ENCODE assay signal across 8 cellular contexts in genomic region chr3:127673191-127674098, GRCh38. TPM values are rescaled to one million over a fixed set of nuclear protein-coding genes. Genes with fewer than 3 reads are reported as not detected.
DNase-seq lines count a peak whose midpoint lies in the region; ATAC-seq and TF ChIP-seq lines count a peak whose summit lies in the region.

No MANE protein-coding gene starts in this region.

- H3K36me3 Mint-ChIP-seq in natural killer cell: no peaks in the 10 kb centered on the region

- peak overlapping the region; percentile 90 to 95 (median 94) for H3K27ac ChIP-seq in esophagus muscularis mucosa (replicated peaks in 1 of 4)
- peak overlapping the region; percentile 80 to 96 (median 94) for H3K27ac ChIP-seq in tibial nerve

- TF ChIP-seq EP300 in esophagus muscularis mucosa (IDR thresholded peaks at IDR 0.05) (no peak), tibial nerve (IDR thresholded peaks at IDR 0.05) (no peak)

- intact Hi-C loops in esophagus muscularis mucosa (cut with DNase I) (loop anchor here (10.0 kb wide), 2 partner anchors 241 to 381 kb away; partner anchors contain the start of genes KBTBD12 and SEC61A1), natural killer cell (cut with micrococcal nuclease) (loop anchor here (2.0 kb wide), 1 partner anchor 83 kb away; the partner anchor contains the start of gene TPRA1)

- peak overlapping the region; percentile 92 for H3K4me3 Mint-ChIP-seq in natural killer cell

- H3K27ac Mint-ChIP-seq in natural killer cell: peak overlapping the region; percentile 50 to 96

- DNase-seq in DMS79 treated with DMSO at 0.1 percent for 48 hours (lab: John Stamatoyannopoulos, UW) (peak; percentile 37), DMS79 (lab: John Stamatoyannopoulos, UW) (no peak), NCI-H2171 treated with DMSO at 0.1 percent for 48 hours (lab: John Stamatoyannopoulos, UW) (peak; percentile 56), esophagus muscularis mucosa (ENCODE audit: extremely low spot score) (no peak), natural killer cell (peak; percentile 50), tibial nerve (ENCODE audit: low spot score in 2 of 2) (peak in 1 of 2 donors; percentile 19)
- DNase-seq in activated CD8-positive, alpha-beta memory T cell treated with anti-CD3 and anti-CD28 coated beads, Interleukin-2, amount 50 U/mL, for 48 hours: peak; percentile 78

- H3K4me3 ChIP-seq in esophagus muscularis mucosa (peak overlapping the region; percentile 72 to 100 (median 97)), tibial nerve (peak overlapping the region; percentile 71 to 82 (median 76))

- TF ChIP-seq POLR2A in esophagus muscularis mucosa (IDR thresholded peaks at IDR 0.05; ENCODE audit: low read depth) (no peak), tibial nerve (IDR thresholded peaks at IDR 0.05) (no peak)

- 45% methylated on average over 16 of the region's 50 CpGs for WGBS in esophagus muscularis mucosa
- WGBS in tibial nerve, 2 donors: 12 to 18% methylated on average over 37 to 47 of the region's 50 CpGs

- no peaks in the 10 kb centered on the region for H3K9me3 Mint-ChIP-seq in natural killer cell

- TF ChIP-seq CTCF in esophagus muscularis mucosa (IDR thresholded peaks at IDR 0.05): no peak
- TF ChIP-seq CTCF in natural killer cell (IDR thresholded peaks at IDR 0.05): no peak
- no peak for TF ChIP-seq CTCF in tibial nerve (IDR thresholded peaks at IDR 0.05)

- no peaks in the 10 kb centered on the region for H3K27me3 Mint-ChIP-seq in natural killer cell (ENCODE audit: low read depth in 2 of 2)

- H3K4me1 ChIP-seq in esophagus muscularis mucosa: peaks cover 22 to 47% (median 43%) of the 10 kb centered on the region in 4 donors
- H3K4me1 ChIP-seq in tibial nerve: peaks cover 0 to 46% (median 18%) of the 10 kb centered on the region in 4 donors

- H3K36me3 ChIP-seq in esophagus muscularis mucosa (peaks cover 20 to 34% (median 30%) of the 10 kb centered on the region in 4 donors), tibial nerve (peaks cover 0 to 36% (median 0%) of the 10 kb centered on the region in 3 donors)

- H3K27me3 ChIP-seq in esophagus muscularis mucosa: no peaks in the 10 kb centered on the region
- no peaks in the 10 kb centered on the region for H3K27me3 ChIP-seq in tibial nerve

- peaks cover 22 to 38% of the 10 kb centered on the region in 2 donors for H3K4me1 Mint-ChIP-seq in natural killer cell

- H3K9me3 ChIP-seq in esophagus muscularis mucosa (no peaks in the 10 kb centered on the region), tibial nerve (no peaks in the 10 kb centered on the region)

- peak; percentile 28 for ATAC-seq in HG02623 (IDR thresholded peaks at IDR 0.05; ENCODE audit: unreplicated experiment)
- peak; percentile 58 to 75 (median 59) for ATAC-seq in natural killer cell

RNA-seq across cellular contexts. Expression of gene ABTB1, which starts 0.7 kb away (rescaled TPM):
- total RNA-seq in esophagus muscularis mucosa (10 to 100 TPM; 21.7 to 44.4 (median 40.6) TPM), natural killer cell (100 to 1,000 TPM in 2 of 3 donors, 10 to 100 TPM in 1; 98.8 to 127 (median 107) TPM), tibial nerve (100 to 1,000 TPM in 3 of 4 donors, 10 to 100 TPM in 1; 86.4 to 134 (median 121) TPM)

RNA-seq across cellular contexts. Expression of gene PODXL2, which starts 44.5 kb away (rescaled TPM):
- total RNA-seq in esophagus muscularis mucosa (1 to 10 TPM; 1.7 to 3.1 (median 2.5) TPM), natural killer cell (1 to 10 TPM; 2.2 to 3.5 (median 2.7) TPM), tibial nerve (10 to 100 TPM; 12.7 to 19.8 (median 14.1) TPM)

Comparison
In these comparisons a context has a peak if more than half of its experiments do, and no peak if none do; other contexts are left out.
1. DNase-seq: peak in DMS79 treated with DMSO at 0.1 percent for 48 hours (single experiment), NCI-H2171 treated with DMSO at 0.1 percent for 48 hours (single experiment), activated CD8-positive, alpha-beta memory T cell treated with anti-CD3 and anti-CD28 coated beads, Interleukin-2, amount 50 U/mL, for 48 hours (single experiment) and natural killer cell (single experiment); none in DMS79 (single experiment) and esophagus muscularis mucosa (single experiment).